ENCODE assay signal across 15 cellular contexts in genomic region chr7:50832744-50833143, GRCh38. TPM values are rescaled to one million over a fixed set of nuclear protein-coding genes. Genes with fewer than 3 reads are reported as not detected.
DNase-seq lines count a peak whose midpoint lies in the region; ATAC-seq, FAIRE-seq and TF ChIP-seq lines count a peak whose summit lies in the region.
"Had no signal": no experiment of that assay in that cellular context is flagged by ENCODE, and none has a peak within 500 bp of the region (broad histone marks: within the 10 kb centered on the region; RNA-seq: fewer than 3 reads in every experiment).

No MANE protein-coding gene starts in this region.

- no peak for FAIRE-seq in small intestine (lab: Jason Lieb, UNC)

- H3K27me3 ChIP-seq in small intestine (ENCODE audit: control insufficient read depth in 2 of 2, insufficient read depth in 2 of 2, low read length in 2 of 2), result peaks cover 0 to 2% of the 10 kb centered on the region in 2 donors
- no peaks in the 10 kb centered on the region for H3K27me3 ChIP-seq in effector memory CD4-positive, alpha-beta T cell (replicated peaks; ENCODE audit: control insufficient read depth, insufficient read depth, low read length, poor library complexity, severe bottlenecking)
- H3K27me3 ChIP-seq: body of pancreas had no signal

- WGBS in small intestine, 3 donors, result 5 to 21% (median 15%) methylated on average over 3 of the region's 3 CpGs

- H3K27ac Mint-ChIP-seq in activated CD8-positive, alpha-beta memory T cell treated with anti-CD3 and anti-CD28 coated beads, Interleukin-2, amount 10 ng/mL, durations not matched to agents 7 days and 5 days, result peak overlapping the region; percentile 66
- H3K27ac Mint-ChIP-seq: activated B cell treated with CpG ODN at 0.5 μM for 24 hours had no signal

- no peak overlapping the region for H3K27ac ChIP-seq in small intestine (ENCODE audit: low read depth in 1 of 2, low read length in 1 of 2)
- no peak overlapping the region for H3K27ac ChIP-seq in effector memory CD4-positive, alpha-beta T cell (ENCODE audit: insufficient read depth, low read length, poor library complexity, severe bottlenecking)
- H3K27ac ChIP-seq: body of pancreas, tibial artery had no signal

- peaks cover 14% of the 10 kb centered on the region for H3K36me3 Mint-ChIP-seq in activated CD8-positive, alpha-beta memory T cell treated with anti-CD3 and anti-CD28 coated beads, Interleukin-2, amount 10 ng/mL, durations not matched to agents 7 days and 5 days

- peak; percentile 78 for DNase-seq in activated CD8-positive, alpha-beta memory T cell treated with anti-CD3 and anti-CD28 coated beads, Interleukin-2, amount 10 ng/mL, durations not matched to agents 7 days and 5 days
- no peak for DNase-seq in activated CD8-positive, alpha-beta memory T cell treated with anti-CD3 and anti-CD28 coated beads, Interleukin-2, amount 50 U/mL, for 4 hours
- DNase-seq in NCI-H226, result peak; percentile 41
- peak; percentile 93 for DNase-seq in astrocyte of the spinal cord (ENCODE audit: low read depth, low spot score)
- DNase-seq in small intestine, result peak; percentile 15
- DNase-seq in effector memory CD4-positive, alpha-beta T cell, result no peak
- DNase-seq: activated B cell treated with CpG ODN at 0.5 μM for 24 hours, AML-193, body of pancreas, left cardiac atrium, NCI-H187, tibial artery had no signal

- peaks cover 45% of the 10 kb centered on the region for H3K4me1 Mint-ChIP-seq in activated CD8-positive, alpha-beta memory T cell treated with anti-CD3 and anti-CD28 coated beads, Interleukin-2, amount 10 ng/mL, durations not matched to agents 7 days and 5 days
- H3K4me1 Mint-ChIP-seq: activated B cell treated with CpG ODN at 0.5 μM for 24 hours had no signal

- in situ Hi-C loops in astrocyte of the spinal cord (cut with HindIII; ENCODE audit: low sequenced_read_pairs), result no loop called here

- H3K27me3 Mint-ChIP-seq in activated CD8-positive, alpha-beta memory T cell treated with anti-CD3 and anti-CD28 coated beads, Interleukin-2, amount 10 ng/mL, durations not matched to agents 7 days and 5 days, result peaks cover 45% of the 10 kb centered on the region

- peaks cover 0 to 3% of the 10 kb centered on the region in 2 donors for H3K4me1 ChIP-seq in small intestine (ENCODE audit: control insufficient read depth in 2 of 2, insufficient read depth in 1 of 2, low read depth in 1 of 2, low read length in 1 of 2)
- no peaks in the 10 kb centered on the region for H3K4me1 ChIP-seq in effector memory CD4-positive, alpha-beta T cell (ENCODE audit: control insufficient read depth, insufficient read depth, low read length, poor library complexity, severe bottlenecking)
- H3K4me1 ChIP-seq: body of pancreas, tibial artery had no signal

- no peak overlapping the region for H3K4me3 ChIP-seq in astrocyte of the spinal cord (ENCODE audit: low read depth, low read length)
- no peak overlapping the region for H3K4me3 ChIP-seq in small intestine (ENCODE audit: low read depth in 1 of 2, low read length in 2 of 2)
- H3K4me3 ChIP-seq in effector memory CD4-positive, alpha-beta T cell (ENCODE audit: insufficient read depth, low read depth, low read length, poor library complexity, severe bottlenecking), result no peak overlapping the region
- H3K4me3 ChIP-seq: body of pancreas, tibial artery had no signal

- H3K9me3 Mint-ChIP-seq in activated CD8-positive, alpha-beta memory T cell treated with anti-CD3 and anti-CD28 coated beads, Interleukin-2, amount 10 ng/mL, durations not matched to agents 7 days and 5 days (ENCODE audit: low read depth), result peaks cover 2% of the 10 kb centered on the region
- H3K9me3 Mint-ChIP-seq: activated B cell treated with CpG ODN at 0.5 μM for 24 hours had no signal

- peak; percentile 88 for ATAC-seq in activated CD8-positive, alpha-beta memory T cell treated with anti-CD3 and anti-CD28 coated beads, Interleukin-2, amount 10 ng/mL, durations not matched to agents 7 days and 5 days
- ATAC-seq in GM21423 (IDR thresholded peaks at IDR 0.05; ENCODE audit: unreplicated experiment) (no peak), GM21515 (IDR thresholded peaks at IDR 0.05; ENCODE audit: unreplicated experiment) (no peak)
- ATAC-seq: body of pancreas, left cardiac atrium, Right ventricle myocardium inferior had no signal

- CTCF ChIA-PET in activated CD8-positive, alpha-beta memory T cell treated with anti-CD3 and anti-CD28 coated beads, Interleukin-2, amount 10 ng/mL, durations not matched to agents 7 days and 5 days (lab: Charles Lee), result interaction anchor here (1.1 to 1.4 kb wide), 2 partner anchors 309 to 330 kb away, joined by 3 read pairs; no protein-coding TSS in a partner anchor

- H3K9me3 ChIP-seq in small intestine (ENCODE audit: control insufficient read depth, low read depth), result no peaks in the 10 kb centered on the region
- no peaks in the 10 kb centered on the region for H3K9me3 ChIP-seq in effector memory CD4-positive, alpha-beta T cell (ENCODE audit: control insufficient read depth, low read length)
- H3K9me3 ChIP-seq: body of pancreas, tibial artery had no signal

- no peaks in the 10 kb centered on the region for H3K36me3 ChIP-seq in small intestine (ENCODE audit: control insufficient read depth in 2 of 2, insufficient read depth in 2 of 2, low read length in 2 of 2)
- H3K36me3 ChIP-seq in effector memory CD4-positive, alpha-beta T cell (ENCODE audit: control insufficient read depth, insufficient read depth, low read length), result no peaks in the 10 kb centered on the region
- H3K36me3 ChIP-seq: tibial artery had no signal

- TF ChIP-seq CTCF in astrocyte of the spinal cord (IDR thresholded peaks at IDR 0.05; ENCODE audit: low read depth, low read length), result no peak

- H3K4me3 Mint-ChIP-seq in activated CD8-positive, alpha-beta memory T cell treated with anti-CD3 and anti-CD28 coated beads, Interleukin-2, amount 10 ng/mL, durations not matched to agents 7 days and 5 days, result no peak overlapping the region
- H3K4me3 Mint-ChIP-seq: activated B cell treated with CpG ODN at 0.5 μM for 24 hours had no signal

RNA-seq across cellular contexts. Expression of gene GRB10, which starts 50.0 kb away (rescaled TPM):
- total RNA-seq in activated CD8-positive, alpha-beta memory T cell treated with anti-CD3 and anti-CD28 coated beads, Interleukin-2, amount 10 ng/mL, durations not matched to agents 7 days and 5 days, result 1 to 10 TPM; 3.9 TPM
- polyA plus RNA-seq in small intestine, result 10 to 100 TPM; 20.8 to 33.8 (median 23.4) TPM
- total RNA-seq: activated B cell treated with CpG ODN at 0.5 μM for 24 hours had no signal

Comparison
In these comparisons a context has a peak if more than half of its experiments do, and no peak if none do; other contexts are left out.
1. DNase-seq: peak in activated CD8-positive, alpha-beta memory T cell treated with anti-CD3 and anti-CD28 coated beads, Interleukin-2, amount 10 ng/mL, durations not matched to agents 7 days and 5 days (single experiment), NCI-H226 (single experiment), astrocyte of the spinal cord (single experiment) and small intestine (single experiment); none in activated CD8-positive, alpha-beta memory T cell treated with anti-CD3 and anti-CD28 coated beads, Interleukin-2, amount 50 U/mL, for 4 hours (single experiment) and effector memory CD4-positive, alpha-beta T cell (0 of 3).